ENCODE assay signal across 31 cellular contexts in genomic region chr2:40666438-40666837, GRCh38.
DNase-seq lines count a peak whose midpoint lies in the region; ATAC-seq and TF ChIP-seq lines count a peak whose summit lies in the region.
"Had no signal": no experiment of that assay in that cellular context is flagged by ENCODE, and none has a peak within 500 bp of the region (broad histone marks: within the 10 kb centered on the region; RNA-seq: fewer than 3 reads in every experiment).

No MANE protein-coding gene starts in this region.

- TF ChIP-seq CTCF in coronary artery (IDR thresholded peaks at IDR 0.05): no peak
- TF ChIP-seq CTCF in omental fat pad (IDR thresholded peaks at IDR 0.05): no peak
- TF ChIP-seq CTCF in type B pancreatic cell (conservative IDR thresholded peaks at IDR 0.05): no peak

- H3K27me3 Mint-ChIP-seq in type B pancreatic cell: no peaks in the 10 kb centered on the region
- H3K27me3 Mint-ChIP-seq in activated T-helper 2 cell treated with anti-CD3 and anti-CD28 coated beads, Interferon-gamma antibody, Interleukin-2, Interleukin-4, amounts not matched to agents 10 μg/mL and 5 μg/mL and 100 μg/mL, durations not matched to agents 14 hours and 24 hours and 36 hours (ENCODE audit: low read depth): no peaks in the 10 kb centered on the region
- H3K27me3 Mint-ChIP-seq: activated CD8-positive, alpha-beta memory T cell treated with anti-CD3 and anti-CD28 coated beads, Interleukin-2, amount 10 ng/mL, durations not matched to agents 7 days and 5 days; memory B cell; T-helper 17 cell had no signal

- peak overlapping the region; percentile 11 to 40 for H3K27ac ChIP-seq in coronary artery
- H3K27ac ChIP-seq: brain microvascular endothelial cell, dorsolateral prefrontal cortex, left lung, parathyroid adenoma, tibial nerve had no signal

- peak overlapping the region; percentile 38 for H3K27ac Mint-ChIP-seq in type B pancreatic cell
- no peak overlapping the region for H3K27ac Mint-ChIP-seq in activated T-helper 2 cell treated with anti-CD3 and anti-CD28 coated beads, Interferon-gamma antibody, Interleukin-2, Interleukin-4, amounts not matched to agents 10 μg/mL and 5 μg/mL and 100 μg/mL, durations not matched to agents 14 hours and 24 hours and 36 hours
- H3K27ac Mint-ChIP-seq: activated CD8-positive, alpha-beta memory T cell treated with anti-CD3 and anti-CD28 coated beads, Interleukin-2, amount 10 ng/mL, durations not matched to agents 7 days and 5 days; memory B cell; T-helper 17 cell had no signal

- H3K4me1 Mint-ChIP-seq in type B pancreatic cell (ENCODE audit: unreplicated experiment): peaks cover 18% of the 10 kb centered on the region
- H3K4me1 Mint-ChIP-seq in activated T-helper 2 cell treated with anti-CD3 and anti-CD28 coated beads, Interferon-gamma antibody, Interleukin-2, Interleukin-4, amounts not matched to agents 10 μg/mL and 5 μg/mL and 100 μg/mL, durations not matched to agents 14 hours and 24 hours and 36 hours (ENCODE audit: low read depth): no peaks in the 10 kb centered on the region
- H3K4me1 Mint-ChIP-seq: activated CD8-positive, alpha-beta memory T cell treated with anti-CD3 and anti-CD28 coated beads, Interleukin-2, amount 10 ng/mL, durations not matched to agents 7 days and 5 days; memory B cell; neural crest cell; T-helper 17 cell had no signal

- H3K4me3 Mint-ChIP-seq in type B pancreatic cell: no peak overlapping the region
- no peak overlapping the region for H3K4me3 Mint-ChIP-seq in activated T-helper 2 cell treated with anti-CD3 and anti-CD28 coated beads, Interferon-gamma antibody, Interleukin-2, Interleukin-4, amounts not matched to agents 10 μg/mL and 5 μg/mL and 100 μg/mL, durations not matched to agents 14 hours and 24 hours and 36 hours (ENCODE audit: low read depth)
- H3K4me3 Mint-ChIP-seq: activated CD8-positive, alpha-beta memory T cell treated with anti-CD3 and anti-CD28 coated beads, Interleukin-2, amount 10 ng/mL, durations not matched to agents 7 days and 5 days; activated T-cell treated with anti-CD3 and anti-CD28 coated beads, Interleukin-2, amount 50 U/mL, for 4 hours; memory B cell; neural crest cell; T-helper 17 cell had no signal

- no peaks in the 10 kb centered on the region for H3K36me3 Mint-ChIP-seq in type B pancreatic cell
- no peaks in the 10 kb centered on the region for H3K36me3 Mint-ChIP-seq in activated T-helper 2 cell treated with anti-CD3 and anti-CD28 coated beads, Interferon-gamma antibody, Interleukin-2, Interleukin-4, amounts not matched to agents 10 μg/mL and 5 μg/mL and 100 μg/mL, durations not matched to agents 14 hours and 24 hours and 36 hours (ENCODE audit: low read depth)
- H3K36me3 Mint-ChIP-seq: activated CD8-positive, alpha-beta memory T cell treated with anti-CD3 and anti-CD28 coated beads, Interleukin-2, amount 10 ng/mL, durations not matched to agents 7 days and 5 days; memory B cell had no signal

- peak; percentile 78 for ATAC-seq in omental fat pad (ENCODE audit: low FRiP score)
- ATAC-seq in HG03520 (IDR thresholded peaks at IDR 0.05; ENCODE audit: unreplicated experiment): no peak
- ATAC-seq: activated CD8-positive, alpha-beta memory T cell treated with anti-CD3 and anti-CD28 coated beads, Interleukin-2, amount 10 ng/mL, durations not matched to agents 7 days and 5 days; activated T-cell treated with anti-CD3 and anti-CD28 coated beads, Interleukin-2, amount 50 U/mL, for 4 hours; left lung; right cardiac atrium; SK-N-SH treated with all-trans-retinoic acid at 6 μM for 48 hours; T-helper 17 cell had no signal

- intact Hi-C loops in activated T-helper 2 cell treated with anti-CD3 and anti-CD28 coated beads, Interferon-gamma antibody, Interleukin-2, Interleukin-4, amounts not matched to agents 10 μg/mL and 5 μg/mL and 100 μg/mL, durations not matched to agents 14 hours and 24 hours and 36 hours (cut with micrococcal nuclease): no loop called here

- no peak overlapping the region for H3K4me3 ChIP-seq in coronary artery
- H3K4me3 ChIP-seq: dorsolateral prefrontal cortex, left lung, tibial nerve had no signal

- DNase-seq in EL: peak; percentile 1
- DNase-seq in coronary artery (ENCODE audit: low spot score): no peak
- DNase-seq in omental fat pad (ENCODE audit: low spot score): no peak
- no peak for DNase-seq in type B pancreatic cell (ENCODE audit: extremely low spot score, unreplicated experiment)
- no peak for DNase-seq in activated T-helper 2 cell treated with anti-CD3 and anti-CD28 coated beads, Interferon-gamma antibody, Interleukin-2, Interleukin-4, amounts not matched to agents 10 μg/mL and 5 μg/mL and 100 μg/mL, durations not matched to agents 14 hours and 24 hours and 36 hours (ENCODE audit: low spot score)
- DNase-seq in COLO829 (ENCODE audit: low spot score): no peak
- DNase-seq in NK-92 treated with Interleukin-12 subunit alpha and Interleukin-12 subunit beta, amount 100 ng/mL, for 24 hours (lab: John Stamatoyannopoulos, UW): no peak
- DNase-seq: activated CD8-positive, alpha-beta memory T cell treated with anti-CD3 and anti-CD28 coated beads, Interleukin-2, amount 10 ng/mL, durations not matched to agents 7 days and 5 days; activated T-cell treated with anti-CD3 and anti-CD28 coated beads, Interleukin-2, amount 50 U/mL, for 4 hours; brain microvascular endothelial cell; Calu3; cerebellar nuclear complex; DMS79; dorsolateral prefrontal cortex; GOT3; KG1; left lung; MM.1S; NCI-H2081; NCI-H226; NCI-H69; right cardiac atrium; Right ventricle myocardium superior; stimulated activated CD4-positive, alpha-beta T cell treated with anti-CD3 and anti-CD28 coated beads, Interleukin-4, amount 100 ng/mL, for 24 hours; T-helper 17 cell had no signal

- H3K9me3 Mint-ChIP-seq in type B pancreatic cell: no peaks in the 10 kb centered on the region
- H3K9me3 Mint-ChIP-seq in activated T-helper 2 cell treated with anti-CD3 and anti-CD28 coated beads, Interferon-gamma antibody, Interleukin-2, Interleukin-4, amounts not matched to agents 10 μg/mL and 5 μg/mL and 100 μg/mL, durations not matched to agents 14 hours and 24 hours and 36 hours: no peaks in the 10 kb centered on the region
- H3K9me3 Mint-ChIP-seq: activated T-cell treated with anti-CD3 and anti-CD28 coated beads, Interleukin-2, amount 50 U/mL, for 4 hours; neural crest cell had no signal
